ENCODE assay signal across 25 cellular contexts in the genomic region with DNA sequence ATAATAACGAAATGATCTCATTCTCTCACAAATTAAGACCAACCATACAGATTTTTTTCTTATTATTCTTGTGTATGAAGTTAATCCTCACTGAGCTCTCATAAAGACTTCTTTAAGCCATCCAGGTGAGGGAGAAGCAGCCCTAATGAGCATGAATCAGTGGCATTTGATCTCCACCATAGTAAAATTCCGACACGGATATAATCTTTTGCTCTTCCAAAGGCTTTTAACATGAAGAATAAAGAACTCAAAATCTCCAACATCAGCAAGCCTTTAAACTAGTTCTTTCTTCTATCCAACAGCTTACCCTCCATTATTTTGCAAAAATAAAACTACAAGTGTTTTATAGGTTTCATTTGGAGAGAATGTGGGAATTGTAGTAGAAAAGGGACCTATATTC.
"Had no signal": no experiment of that assay in that cellular context is flagged by ENCODE, and none has a peak within 500 bp of the region (broad histone marks: within the 10 kb centered on the region; RNA-seq: fewer than 3 reads in every experiment).

No MANE protein-coding gene starts in this region.

- ATAC-seq: effector memory CD8-positive, alpha-beta T cell; esophagus mucosa; foreskin keratinocyte; gastrocnemius medialis; gastroesophageal sphincter; heart left ventricle; heart right ventricle had no signal

- H3K27me3 Mint-ChIP-seq: dendritic cell treated with granulocyte-macrophage colony-stimulating factor and Interleukin-4, amounts not matched to agents 40 ng/mL and 50 ng/mL, for 4 days; effector memory CD8-positive, alpha-beta T cell had no signal

- H3K9me3 ChIP-seq: colonic mucosa, esophagus muscularis mucosa, esophagus squamous epithelium, gastrocnemius medialis, gastroesophageal sphincter had no signal

- H3K27me3 ChIP-seq: colonic mucosa, dorsolateral prefrontal cortex, esophagus muscularis mucosa, esophagus squamous epithelium, foreskin keratinocyte, gastrocnemius medialis, gastroesophageal sphincter, heart left ventricle, heart right ventricle had no signal

- H3K4me1 ChIP-seq: colonic mucosa, esophagus muscularis mucosa, esophagus squamous epithelium, foreskin keratinocyte, gastrocnemius medialis, gastroesophageal sphincter, heart left ventricle, heart right ventricle had no signal

- H3K36me3 ChIP-seq: colonic mucosa, esophagus muscularis mucosa, esophagus squamous epithelium, gastrocnemius medialis, gastroesophageal sphincter, heart left ventricle, heart right ventricle had no signal

- H3K4me3 ChIP-seq: colonic mucosa, coronary artery, dorsolateral prefrontal cortex, esophagus muscularis mucosa, esophagus squamous epithelium, gastrocnemius medialis, gastroesophageal sphincter, heart left ventricle, heart right ventricle had no signal

- H3K27ac Mint-ChIP-seq: dendritic cell treated with granulocyte-macrophage colony-stimulating factor and Interleukin-4, amounts not matched to agents 40 ng/mL and 50 ng/mL, for 4 days; effector memory CD8-positive, alpha-beta T cell; endodermal cell had no signal

- DNase-seq: colonic mucosa; cortex of kidney; dermis blood vessel endothelial cell; dorsolateral prefrontal cortex; effector CD4-positive, alpha-beta T cell; effector CD8-positive, alpha-beta T cell; effector memory CD4-positive, alpha-beta T cell; effector memory CD8-positive, alpha-beta T cell; endodermal cell; erythroblast; esophagus squamous epithelium; foreskin fibroblast; foreskin keratinocyte; foreskin melanocyte; gastrocnemius medialis; glutamatergic neuron; head of caudate nucleus; heart left ventricle; heart right ventricle had no signal

- H3K4me3 Mint-ChIP-seq: dendritic cell treated with granulocyte-macrophage colony-stimulating factor and Interleukin-4, amounts not matched to agents 40 ng/mL and 50 ng/mL, for 4 days; effector memory CD8-positive, alpha-beta T cell; endodermal cell had no signal

- H3K27ac ChIP-seq: colonic mucosa, coronary artery, dorsolateral prefrontal cortex, epithelial cell of prostate, esophagus muscularis mucosa, esophagus squamous epithelium, foreskin keratinocyte, gastrocnemius medialis, gastroesophageal sphincter, heart left ventricle, heart right ventricle had no signal
